ENCODE assay signal across 8 cellular contexts in the genomic region with DNA sequence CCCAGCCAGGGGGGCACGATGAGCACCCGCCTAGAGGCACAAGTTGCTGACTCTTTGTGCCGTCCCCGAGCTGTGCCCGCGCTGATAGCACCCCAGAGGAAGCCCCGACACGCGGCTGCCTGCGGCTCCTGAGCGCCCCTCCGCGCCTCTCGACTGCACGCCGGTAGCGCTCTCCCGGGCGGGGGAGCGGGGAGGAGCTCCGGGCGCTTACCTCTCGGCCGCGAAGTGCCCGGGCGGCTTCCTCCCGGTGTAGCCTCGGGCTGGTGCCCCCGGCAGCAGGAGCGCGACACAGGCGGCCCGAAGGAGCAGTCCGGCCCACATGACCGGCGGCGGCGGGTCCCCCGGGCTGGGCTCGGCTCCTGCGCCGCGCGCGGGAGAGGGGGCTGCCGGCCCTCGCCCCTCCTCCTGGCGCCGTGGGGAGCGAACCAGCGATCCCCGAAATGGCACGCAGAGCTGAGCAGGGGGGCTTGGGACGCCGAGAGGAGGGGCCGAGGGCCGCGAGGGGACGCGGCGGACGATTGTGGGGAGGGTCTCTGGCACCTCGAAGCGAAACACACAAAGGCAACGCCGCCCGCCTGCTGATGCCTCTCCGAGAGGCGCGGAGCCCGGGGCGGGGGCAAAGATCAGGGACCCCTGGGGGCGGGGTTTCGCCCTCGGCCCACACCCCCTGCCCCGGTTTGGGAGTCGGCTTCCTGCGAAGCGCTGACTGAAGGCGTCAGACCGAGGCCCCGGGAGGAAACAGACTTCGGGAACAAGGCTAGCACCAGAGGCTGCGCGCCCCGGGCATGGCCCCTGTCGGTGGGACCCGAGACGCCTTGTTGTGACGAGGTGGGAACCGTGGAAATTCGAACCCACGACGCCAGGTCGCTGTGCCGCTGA. TPM values are rescaled to one million over a fixed set of nuclear protein-coding genes. Genes with fewer than 3 reads are reported as not detected.
DNase-seq lines count a peak whose midpoint lies in the region; ATAC-seq and TF ChIP-seq lines count a peak whose summit lies in the region.

A gene with protein sequence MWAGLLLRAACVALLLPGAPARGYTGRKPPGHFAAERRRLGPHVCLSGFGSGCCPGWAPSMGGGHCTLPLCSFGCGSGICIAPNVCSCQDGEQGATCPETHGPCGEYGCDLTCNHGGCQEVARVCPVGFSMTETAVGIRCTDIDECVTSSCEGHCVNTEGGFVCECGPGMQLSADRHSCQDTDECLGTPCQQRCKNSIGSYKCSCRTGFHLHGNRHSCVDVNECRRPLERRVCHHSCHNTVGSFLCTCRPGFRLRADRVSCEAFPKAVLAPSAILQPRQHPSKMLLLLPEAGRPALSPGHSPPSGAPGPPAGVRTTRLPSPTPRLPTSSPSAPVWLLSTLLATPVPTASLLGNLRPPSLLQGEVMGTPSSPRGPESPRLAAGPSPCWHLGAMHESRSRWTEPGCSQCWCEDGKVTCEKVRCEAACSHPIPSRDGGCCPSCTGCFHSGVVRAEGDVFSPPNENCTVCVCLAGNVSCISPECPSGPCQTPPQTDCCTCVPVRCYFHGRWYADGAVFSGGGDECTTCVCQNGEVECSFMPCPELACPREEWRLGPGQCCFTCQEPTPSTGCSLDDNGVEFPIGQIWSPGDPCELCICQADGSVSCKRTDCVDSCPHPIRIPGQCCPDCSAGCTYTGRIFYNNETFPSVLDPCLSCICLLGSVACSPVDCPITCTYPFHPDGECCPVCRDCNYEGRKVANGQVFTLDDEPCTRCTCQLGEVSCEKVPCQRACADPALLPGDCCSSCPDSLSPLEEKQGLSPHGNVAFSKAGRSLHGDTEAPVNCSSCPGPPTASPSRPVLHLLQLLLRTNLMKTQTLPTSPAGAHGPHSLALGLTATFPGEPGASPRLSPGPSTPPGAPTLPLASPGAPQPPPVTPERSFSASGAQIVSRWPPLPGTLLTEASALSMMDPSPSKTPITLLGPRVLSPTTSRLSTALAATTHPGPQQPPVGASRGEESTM (minus strand): TSS at position 600 of the 879 bp plus-strand sequence. CDS start 279 bp downstream, at position 321.

- H3K4me3 ChIP-seq in OCI-LY7 (ENCODE audit: low read depth, low read length, poor library complexity, severe bottlenecking) (peak within 1 kb of the TSS; percentile 68), foreskin fibroblast (ENCODE audit: low read depth in 1 of 2, low read length in 2 of 2) (peak within 1 kb of the TSS; percentile 50 to 67), ovary (peak within 1 kb of the TSS; percentile 59), upper lobe of right lung (peak within 1 kb of the TSS; percentile 53)

- ATAC-seq in GM19328 (IDR thresholded peaks at IDR 0.05; ENCODE audit: unreplicated experiment) (peak; percentile 72), HG03558 (IDR thresholded peaks at IDR 0.05; ENCODE audit: extremely low read depth, unreplicated experiment) (peak; percentile 60), upper lobe of right lung (peak; percentile 86)

- 2 to 3% (median 2%) methylated on average over 75 to 97 of the region's 97 CpGs for WGBS in ovary, 3 donors

- peak within 1 kb of the TSS; percentile 82 for H3K4me2 ChIP-seq in OCI-LY7 (ENCODE audit: low read length)

- H3K4me1 ChIP-seq in OCI-LY7 (ENCODE audit: insufficient read depth, low read length, poor library complexity, severe bottlenecking) = peaks cover 24% of the 10 kb centered on the region
- H3K4me1 ChIP-seq in ovary (ENCODE audit: insufficient read depth) = peaks cover 20% of the 10 kb centered on the region
- H3K4me1 ChIP-seq in upper lobe of right lung = peaks cover 37% of the 10 kb centered on the region

- no peak for TF ChIP-seq POLR2A in ovary (IDR thresholded peaks at IDR 0.05)

- H3K9me2 ChIP-seq in OCI-LY7 (ENCODE audit: insufficient read depth, low read length) = no peaks in the 10 kb centered on the region

- H4K20me1 ChIP-seq in OCI-LY7 (ENCODE audit: insufficient read depth, low read length) = no peaks in the 10 kb centered on the region

- peak; percentile 67 for DNase-seq in CD1c-positive myeloid dendritic cell (ENCODE audit: extremely low spot score)
- peak; percentile 89 for DNase-seq in OCI-LY7 (ENCODE audit: low spot score)
- DNase-seq in activated T-helper 1 cell treated with anti-CD3 and anti-CD28 coated beads, Interleukin-2, amount 50 U/mL, for 16 hours (ENCODE audit: low read depth in 1 of 2, low spot score in 1 of 2) = peak; percentile 20 to 40
- peak; percentile 57 to 89 for DNase-seq in foreskin fibroblast
- DNase-seq in ovary = peak; percentile 71 to 84 (median 75)
- DNase-seq in upper lobe of right lung = peak; percentile 84

- H3K27ac ChIP-seq in OCI-LY7 (ENCODE audit: low read depth, low read length, poor library complexity, severe bottlenecking) = peak within 1 kb of the TSS; percentile 35
- peak within 1 kb of the TSS; percentile 82 to 95 for H3K27ac ChIP-seq in ovary
- H3K27ac ChIP-seq in upper lobe of right lung = no peak within 1 kb of the TSS

- CTCF ChIA-PET in OCI-LY7 (lab: Charles Lee; ENCODE audit: unreplicated experiment) = interaction anchor here (1.0 kb wide), 1 partner anchor 67 kb away, joined by 3 read pairs; a partner anchor contains a TSS

- TF ChIP-seq EP300 in ovary (IDR thresholded peaks at IDR 0.05) = no peak

- BruUV-seq in OCI-LY7 (replicated peaks; lab: Mats Ljungman, UMichigan) = no TSS peak

- H3K36me3 ChIP-seq in OCI-LY7 (ENCODE audit: insufficient read depth, low read length) (peaks cover 31% of the 10 kb centered on the region), ovary (no peaks in the 10 kb centered on the region), upper lobe of right lung (peaks cover 20% of the 10 kb centered on the region)

- intact Hi-C loops in OCI-LY7 (cut with micrococcal nuclease; ENCODE audit: unreplicated experiment) = no loop called here
- intact Hi-C loops in ovary (cut with DNase I) = no loop called here
- intact Hi-C loops in upper lobe of right lung (cut with DNase I) = no loop called here

- no peaks in the 10 kb centered on the region for H3K27me3 ChIP-seq in ovary
- peaks cover 11% of the 10 kb centered on the region for H3K27me3 ChIP-seq in upper lobe of right lung

- no peaks in the 10 kb centered on the region for H3K79me2 ChIP-seq in OCI-LY7 (ENCODE audit: insufficient read depth, low read depth, low read length)

- TF ChIP-seq CTCF in OCI-LY7 (conservative IDR thresholded peaks at IDR 0.05; ENCODE audit: low read length) = peak; percentile 62
- peak; percentile 30 for TF ChIP-seq CTCF in foreskin fibroblast (IDR thresholded peaks at IDR 0.05; ENCODE audit: low read depth, low read length)
- peak in 2 of 3 donors; percentile 8 to 17 for TF ChIP-seq CTCF in ovary (IDR thresholded peaks at IDR 0.05)
- TF ChIP-seq CTCF in upper lobe of right lung (IDR thresholded peaks at IDR 0.05) = peak; percentile 30

- H3K9me3 ChIP-seq in OCI-LY7 (ENCODE audit: low read length) = no peaks in the 10 kb centered on the region
- H3K9me3 ChIP-seq in ovary = no peaks in the 10 kb centered on the region
- no peaks in the 10 kb centered on the region for H3K9me3 ChIP-seq in upper lobe of right lung

- POLR2A ChIA-PET in OCI-LY7 (lab: Charles Lee) = interaction anchor here (0.6 to 1.4 kb wide), 2 partner anchors 41 to 333 kb away, joined by 5 read pairs; no protein-coding TSS in a partner anchor

- H2AFZ ChIP-seq in OCI-LY7 (ENCODE audit: low read length) = peak within 1 kb of the TSS; percentile 71; the same call in 1 of the 2 replicates

RNA-seq across cellular contexts. Expression of the gene that starts here (rescaled TPM):
- 0.51 and 0.79 TPM in 2 replicates for total RNA-seq in OCI-LY7 (2014; rRNA removed; shearing (Covaris generic))
- total RNA-seq in OCI-LY7 (2022) = 4.1 and 5.5 TPM in 2 replicates
- 10 to 100 TPM in 6 of 7 donors, 1 to 10 TPM in 1; 9.4 to 39.9 (median 17.2) TPM for total RNA-seq in ovary
- polyA plus RNA-seq in ovary = 1 to 10 TPM; 1.9 to 6.9 TPM
- total RNA-seq in upper lobe of right lung = 1.5 TPM

Comparison
In these comparisons a context has a peak if more than half of its experiments do, and no peak if none do; other contexts are left out.
1. DNase-seq: peak in every context shown above with its lines; median percentile 89 in OCI-LY7; 84 in upper lobe of right lung; 75 in ovary; 73 in foreskin fibroblast; 67 in CD1c-positive myeloid dendritic cell; 30 in activated T-helper 1 cell treated with anti-CD3 and anti-CD28 coated beads, Interleukin-2, amount 50 U/mL, for 16 hours.